ENCODE assay signal across 1 cellular context in the genomic region with DNA sequence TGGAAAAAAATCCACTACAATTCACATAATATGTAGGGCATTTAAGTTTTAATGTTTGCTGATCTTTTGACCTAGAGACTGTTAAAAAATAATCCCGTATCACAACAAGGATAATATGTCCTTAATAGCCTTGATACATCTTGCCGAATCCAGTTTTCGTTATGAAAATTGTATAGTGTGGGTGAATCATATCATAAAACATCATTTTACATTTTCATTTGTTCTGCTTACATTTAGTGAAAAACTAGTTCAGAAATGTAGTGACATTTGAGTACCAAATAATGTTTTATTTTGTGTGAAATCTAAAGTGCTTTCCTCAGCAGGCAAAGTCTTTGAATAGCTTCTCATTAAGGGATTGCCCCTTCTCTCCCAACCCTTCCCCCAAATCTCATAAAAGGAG.
TF ChIP-seq lines count a peak whose summit lies in the region.

No MANE protein-coding gene starts in this region.

TF ChIP-seq in A549, 52 proteins besides CTCF, POLR2A, EP300 and RAD21 (continued from another document):
- TF ChIP-seq, protein P1, sequence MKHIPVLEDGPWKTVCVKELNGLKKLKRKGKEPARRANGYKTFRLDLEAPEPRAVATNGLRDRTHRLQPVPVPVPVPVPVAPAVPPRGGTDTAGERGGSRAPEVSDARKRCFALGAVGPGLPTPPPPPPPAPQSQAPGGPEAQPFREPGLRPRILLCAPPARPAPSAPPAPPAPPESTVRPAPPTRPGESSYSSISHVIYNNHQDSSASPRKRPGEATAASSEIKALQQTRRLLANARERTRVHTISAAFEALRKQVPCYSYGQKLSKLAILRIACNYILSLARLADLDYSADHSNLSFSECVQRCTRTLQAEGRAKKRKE (CRISPR knock-in tag; IDR thresholded peaks at IDR 0.05; ENCODE audit: low read depth) = no peak
